ENCODE assay signal across 12 cellular contexts in the genomic region with DNA sequence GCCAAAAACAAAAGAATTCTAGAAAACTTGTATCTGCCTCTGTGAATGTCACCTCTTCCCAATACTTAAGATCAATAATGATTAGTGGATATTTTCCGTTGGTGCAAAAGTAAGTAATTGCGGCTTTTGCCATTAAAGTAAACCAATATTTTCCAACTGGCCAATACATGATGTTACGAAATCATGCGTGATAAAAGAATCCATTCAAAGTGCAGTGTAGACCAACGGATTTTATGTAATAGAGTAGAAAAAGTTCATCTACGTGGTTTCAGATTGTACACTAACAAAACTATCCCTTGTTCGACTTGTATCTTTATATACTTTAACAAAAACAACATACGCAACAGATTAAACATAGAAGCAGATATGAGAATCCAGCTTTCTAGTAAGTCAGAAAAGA. TPM values are rescaled to one million over a fixed set of nuclear protein-coding genes. Genes with fewer than 3 reads are reported as not detected.
DNase-seq lines count a peak whose midpoint lies in the region; ATAC-seq and TF ChIP-seq lines count a peak whose summit lies in the region.
"Had no signal": no experiment of that assay in that cellular context is flagged by ENCODE, and none has a peak within 500 bp of the region (broad histone marks: within the 10 kb centered on the region; RNA-seq: fewer than 3 reads in every experiment).

No MANE protein-coding gene starts in this region.

- H3K27ac Mint-ChIP-seq in activated naive CD8-positive, alpha-beta T cell, result no peak overlapping the region
- H3K27ac Mint-ChIP-seq in activated naive CD8-positive, alpha-beta T cell treated with anti-CD3 and anti-CD28 coated beads, Interleukin-2, amount 50 U/mL, for 24 hours, result no peak overlapping the region

- peak overlapping the region; percentile 39 for H3K4me3 Mint-ChIP-seq in activated naive CD8-positive, alpha-beta T cell
- no peak overlapping the region for H3K4me3 Mint-ChIP-seq in activated naive CD8-positive, alpha-beta T cell treated with anti-CD3 and anti-CD28 coated beads, Interleukin-2, amount 50 U/mL, for 24 hours

- peaks cover 46% of the 10 kb centered on the region for H3K36me3 Mint-ChIP-seq in activated naive CD8-positive, alpha-beta T cell
- H3K36me3 Mint-ChIP-seq in activated naive CD8-positive, alpha-beta T cell treated with anti-CD3 and anti-CD28 coated beads, Interleukin-2, amount 50 U/mL, for 24 hours (ENCODE audit: low read depth), result peaks cover 56% of the 10 kb centered on the region

- H3K9me2 ChIP-seq in hepatocyte (replicated peaks; ENCODE audit: insufficient read depth), result no peaks in the 10 kb centered on the region

- peaks cover 14% of the 10 kb centered on the region for H3K79me2 ChIP-seq in hepatocyte

- H4K20me1 ChIP-seq in hepatocyte (ENCODE audit: insufficient read depth, poor library complexity, severe bottlenecking), result no peaks in the 10 kb centered on the region

- no peak for ATAC-seq in activated naive CD8-positive, alpha-beta T cell treated with anti-CD3 and anti-CD28 coated beads, Interleukin-2, amount 50 U/mL, for 24 hours
- no peak for ATAC-seq in HG03460 (IDR thresholded peaks at IDR 0.05; ENCODE audit: unreplicated experiment)

- H3K4me1 ChIP-seq in hepatocyte (ENCODE audit: insufficient read depth) (peaks cover 6% of the 10 kb centered on the region), testis (no peaks in the 10 kb centered on the region)

- peak overlapping the region; percentile 87 for H2AFZ ChIP-seq in hepatocyte

- intact Hi-C loops in testis (cut with DNase I; ENCODE audit: low total_unique reads), result no loop called here

- H3K27me3 ChIP-seq in hepatocyte (no peaks in the 10 kb centered on the region), testis (no peaks in the 10 kb centered on the region)
- H3K27me3 ChIP-seq: pancreas, vagina had no signal

- TF ChIP-seq CTCF in hepatocyte (IDR thresholded peaks at IDR 0.05; ENCODE audit: poor library complexity) (no peak), testis (IDR thresholded peaks at IDR 0.05) (no peak)

- H3K9me3 ChIP-seq in hepatocyte (ENCODE audit: low read depth), result peaks cover 24% of the 10 kb centered on the region
- H3K9me3 ChIP-seq in testis, result no peaks in the 10 kb centered on the region
- H3K9me3 ChIP-seq: pancreas had no signal

- H3K27ac ChIP-seq in hepatocyte, result no peak overlapping the region
- H3K27ac ChIP-seq in testis, result no peak overlapping the region

- peaks cover 39% of the 10 kb centered on the region for H3K9me3 Mint-ChIP-seq in activated naive CD8-positive, alpha-beta T cell (ENCODE audit: low read depth)
- H3K9me3 Mint-ChIP-seq in activated naive CD8-positive, alpha-beta T cell treated with anti-CD3 and anti-CD28 coated beads, Interleukin-2, amount 50 U/mL, for 24 hours, result peaks cover 60% of the 10 kb centered on the region

- H3K4me3 ChIP-seq in hepatocyte (no peak overlapping the region), testis (peak overlapping the region; percentile 89 to 92)

- WGBS in hepatocyte (ENCODE audit: low lambda C conversion rate, missing lambda C conversion rate), result 97% methylated on average over 8 of the region's 8 CpGs
- WGBS in testis, 2 donors, result 61 to 78% methylated on average over 8 of the region's 8 CpGs

- no peaks in the 10 kb centered on the region for H3K27me3 Mint-ChIP-seq in activated naive CD8-positive, alpha-beta T cell
- no peaks in the 10 kb centered on the region for H3K27me3 Mint-ChIP-seq in activated naive CD8-positive, alpha-beta T cell treated with anti-CD3 and anti-CD28 coated beads, Interleukin-2, amount 50 U/mL, for 24 hours
- H3K27me3 Mint-ChIP-seq: IgD-negative memory B cell had no signal

- H3K4me2 ChIP-seq in hepatocyte, result peak overlapping the region; percentile 71

- no peak for TF ChIP-seq POLR2A in testis (IDR thresholded peaks at IDR 0.05)

- peaks cover 21% of the 10 kb centered on the region for H3K4me1 Mint-ChIP-seq in activated naive CD8-positive, alpha-beta T cell (ENCODE audit: low read depth)
- peaks cover 20% of the 10 kb centered on the region for H3K4me1 Mint-ChIP-seq in activated naive CD8-positive, alpha-beta T cell treated with anti-CD3 and anti-CD28 coated beads, Interleukin-2, amount 50 U/mL, for 24 hours

- DNase-seq in activated naive CD8-positive, alpha-beta T cell treated with anti-CD3 and anti-CD28 coated beads, Interleukin-2, amount 50 U/mL, for 24 hours, result no peak
- DNase-seq in OCI-M1 (lab: John Stamatoyannopoulos, UW) (peak; percentile 52), hepatocyte (ENCODE audit: low spot score) (no peak), testis (no peak), cerebellar nuclear complex (lab: John Stamatoyannopoulos, UW) (no peak), NCI-H748 treated with DMSO at 0.1 percent for 48 hours (lab: John Stamatoyannopoulos, UW) (no peak)

- H3K36me3 ChIP-seq in hepatocyte (replicated peaks; ENCODE audit: insufficient read depth, low read depth) (peaks cover 5% of the 10 kb centered on the region), testis (ENCODE audit: low read depth, missing control alignments) (no peaks in the 10 kb centered on the region)

RNA-seq across cellular contexts. Expression of gene ZNF268, which starts 0.6 kb away (rescaled TPM):
- total RNA-seq in hepatocyte (23.1 and 34.6 TPM in 2 replicates), testis (10 to 100 TPM; 18.6 to 20.4 TPM)
- polyA plus RNA-seq in hepatocyte (10.9 and 12.9 TPM in 2 replicates), testis (ENCODE audit: insufficient read depth, low read depth, low replicate concordance) (6.9 TPM)

RNA-seq across cellular contexts. Expression of gene ZNF10, which starts 50.2 kb away (rescaled TPM):
- 14.3 and 14.4 TPM in 2 replicates for total RNA-seq in hepatocyte
- 5.4 and 7.3 TPM in 2 replicates for polyA plus RNA-seq in hepatocyte
- total RNA-seq in testis, result 10 to 100 TPM; 38.3 to 40.5 TPM
- polyA plus RNA-seq in testis (ENCODE audit: insufficient read depth, low read depth, low replicate concordance), result 20.4 TPM

RNA-seq across cellular contexts. Expression of gene ZNF891, which starts 50.6 kb away (rescaled TPM):
- total RNA-seq in hepatocyte (2.2 TPM in 2 replicates), testis (1 to 10 TPM; 4.8 to 7.2 TPM)
- polyA plus RNA-seq in hepatocyte (0.19 and 0.24 TPM in 2 replicates), testis (ENCODE audit: insufficient read depth, low read depth, low replicate concordance) (1.6 TPM)

RNA-seq across cellular contexts. Expression of gene ANHX, which starts 55.0 kb away (rescaled TPM):
- not detected in 2 replicates for total RNA-seq in hepatocyte
- not detected in 2 replicates for polyA plus RNA-seq in hepatocyte
- total RNA-seq in testis, result 10 to 100 TPM in 1 of 2 donors, 1 to 10 TPM in 1; 9.6 to 11.3 TPM
- 6.9 TPM for polyA plus RNA-seq in testis (ENCODE audit: insufficient read depth, low read depth, low replicate concordance)
- total RNA-seq: left lobe of liver, pancreas, vagina had no signal
- polyA plus RNA-seq: IgD-negative memory B cell, pancreas had no signal
